Comparison of ENCODE assay signal across 8 cellular contexts in genomic region chr17:40070644-40070894, GRCh38. TPM values are rescaled to one million over a fixed set of nuclear protein-coding genes. Genes with fewer than 3 reads are reported as not detected.
DNase-seq lines count a peak whose midpoint lies in the region; ATAC-seq and TF ChIP-seq lines count a peak whose summit lies in the region.

No MANE protein-coding gene starts in this region.

- H3K27ac ChIP-seq in left ventricle myocardium inferior (replicated peaks) = peak overlapping the region; percentile 100
- H3K27ac ChIP-seq in urinary bladder (ENCODE audit: low read depth) = peak overlapping the region; percentile 93

- intact Hi-C loops in left ventricle myocardium inferior (cut with micrococcal nuclease) = no loop called here
- intact Hi-C loops in cardiac septum (cut with DNase I) = no loop called here

- no peaks in the 10 kb centered on the region for H3K36me3 Mint-ChIP-seq in chondrocyte (ENCODE audit: low read depth)
- H3K36me3 Mint-ChIP-seq in nephron (ENCODE audit: low read depth) = peaks cover under 1% of the 10 kb centered on the region

- H3K27me3 ChIP-seq in left ventricle myocardium inferior (ENCODE audit: low read depth) = no peaks in the 10 kb centered on the region

- WGBS in urinary bladder = 29% methylated on average over 3 of the region's 3 CpGs

- peaks cover 9% of the 10 kb centered on the region for H3K36me3 ChIP-seq in left ventricle myocardium inferior
- H3K36me3 ChIP-seq in urinary bladder (ENCODE audit: insufficient read depth) = no peaks in the 10 kb centered on the region

- H3K9me3 ChIP-seq in left ventricle myocardium inferior (replicated peaks) = no peaks in the 10 kb centered on the region

- H3K4me3 ChIP-seq in left ventricle myocardium inferior (peak overlapping the region; percentile 55), urinary bladder (ENCODE audit: low read depth, low read length) (no peak overlapping the region)

- H3K4me1 Mint-ChIP-seq in chondrocyte (ENCODE audit: low read depth) (peaks cover 93% of the 10 kb centered on the region), nephron (peaks cover 81% of the 10 kb centered on the region)

- H3K27ac Mint-ChIP-seq in chondrocyte (ENCODE audit: unreplicated experiment) (peak overlapping the region; percentile 68), nephron (peak overlapping the region; percentile 92 to 95 (median 94))

- no peak for DNase-seq in left ventricle myocardium inferior
- DNase-seq in cardiac septum (ENCODE audit: low spot score) = no peak
- no peak for DNase-seq in chondrocyte (ENCODE audit: low spot score)
- no peak for DNase-seq in NCI-H82 (lab: John Stamatoyannopoulos, UW)
- no peak for DNase-seq in activated effector memory CD4-positive, alpha-beta T cell treated with Interleukin-2 at 50 U/mL for 16 hours

- H3K4me1 ChIP-seq in left ventricle myocardium inferior = peaks cover 99% of the 10 kb centered on the region
- H3K4me1 ChIP-seq in urinary bladder (ENCODE audit: insufficient read depth) = peaks cover 6% of the 10 kb centered on the region

- TF ChIP-seq CTCF in left ventricle myocardium inferior (IDR thresholded peaks at IDR 0.05; ENCODE audit: borderline replicate concordance) (no peak), chondrocyte (IDR thresholded peaks at IDR 0.05) (no peak), nephron (IDR thresholded peaks at IDR 0.05; ENCODE audit: unreplicated experiment in 3 of 3) (no peak)

- no peak for ATAC-seq in HG03457 (IDR thresholded peaks at IDR 0.05; ENCODE audit: unreplicated experiment)

- H3K27me3 Mint-ChIP-seq in chondrocyte (ENCODE audit: low read depth) = no peaks in the 10 kb centered on the region
- no peaks in the 10 kb centered on the region for H3K27me3 Mint-ChIP-seq in nephron (ENCODE audit: low read depth)

- H3K4me3 Mint-ChIP-seq in chondrocyte (ENCODE audit: unreplicated experiment) = no peak overlapping the region
- H3K4me3 Mint-ChIP-seq in nephron = peak overlapping the region; percentile 54 to 65 (median 62)

- H3K9me3 Mint-ChIP-seq in chondrocyte (ENCODE audit: low read depth) (no peaks in the 10 kb centered on the region), nephron (no peaks in the 10 kb centered on the region)

RNA-seq across cellular contexts. Expression of gene THRA, which starts 7.8 kb away (rescaled TPM):
- total RNA-seq in left ventricle myocardium inferior (78.3 TPM), cardiac septum (66.8 TPM), chondrocyte (31.9 to 46.6 TPM (median 34.7 TPM) in 3 replicates), urinary bladder (35.5 TPM)
- 76.3 TPM for polyA plus RNA-seq in urinary bladder

RNA-seq across cellular contexts. Expression of gene MED24, which starts 16.4 kb away (rescaled TPM):
- total RNA-seq in left ventricle myocardium inferior (58.2 TPM), cardiac septum (56.4 TPM), chondrocyte (54.4 to 94.3 TPM (median 57.7 TPM) in 3 replicates), urinary bladder (45.8 TPM)
- 52.4 TPM for polyA plus RNA-seq in urinary bladder

RNA-seq across cellular contexts. Expression of gene NR1D1, which starts 29.8 kb away (rescaled TPM):
- total RNA-seq in left ventricle myocardium inferior = 19.1 TPM
- total RNA-seq in cardiac septum = 25.8 TPM
- 5.9 to 7.9 TPM (median 6.6 TPM) in 3 replicates for total RNA-seq in chondrocyte
- 2.0 TPM for total RNA-seq in urinary bladder
- polyA plus RNA-seq in urinary bladder = 18.1 TPM

RNA-seq across cellular contexts. Expression of gene MSL1, which starts 51.2 kb away (rescaled TPM):
- total RNA-seq in left ventricle myocardium inferior (39.8 TPM), cardiac septum (53.7 TPM), chondrocyte (86.8 to 103 TPM (median 96.2 TPM) in 3 replicates), urinary bladder (81.3 TPM)
- 70.9 TPM for polyA plus RNA-seq in urinary bladder

RNA-seq across cellular contexts. Expression of gene CSF3, which starts 55.3 kb away (rescaled TPM):
- total RNA-seq in left ventricle myocardium inferior (not detected), cardiac septum (not detected), chondrocyte (not detected in 3 replicates), urinary bladder (not detected)
- 2.3 TPM for polyA plus RNA-seq in urinary bladder
